2 cellular contexts compared by ENCODE assay signal in the genomic region with DNA sequence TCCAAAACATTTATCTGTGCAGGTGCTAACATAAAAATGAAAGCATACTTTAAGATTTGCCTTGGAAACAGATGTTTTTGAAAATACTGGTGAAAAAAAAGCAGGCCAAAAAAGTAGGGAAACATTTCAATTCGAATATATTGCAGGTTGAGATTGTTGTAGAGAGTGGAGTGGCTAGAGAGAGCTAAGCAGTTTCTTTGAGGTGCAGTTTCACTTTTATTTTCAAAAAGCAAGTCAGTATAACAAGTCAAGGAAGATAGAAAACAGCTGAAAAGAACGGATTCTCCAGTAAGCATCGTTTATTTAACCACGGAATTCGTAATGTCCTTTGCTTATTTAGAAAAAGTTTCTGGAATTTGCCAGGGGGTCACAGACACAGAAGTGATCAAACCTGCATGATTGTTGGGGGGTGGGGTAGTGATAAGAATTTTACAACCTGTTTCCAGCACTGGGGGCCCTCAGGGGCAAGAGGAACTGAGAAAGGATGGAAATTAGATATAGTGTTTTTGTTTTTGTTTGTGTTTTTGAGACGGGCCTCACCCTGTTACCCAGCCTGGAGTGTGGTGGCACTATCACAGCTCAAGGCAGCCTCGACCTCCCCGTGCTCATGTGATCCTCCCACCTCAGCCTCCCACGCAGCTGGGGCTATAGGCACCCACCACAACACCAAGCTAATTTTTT.
TF ChIP-seq lines count a peak whose summit lies in the region.

No MANE protein-coding gene starts in this region.

TF ChIP-seq in H1, 55 proteins besides CTCF, POLR2A, EP300 and RAD21:
- no peak for TF ChIP-seq CREB1 (IDR thresholded peaks at IDR 0.05)
- no peak for TF ChIP-seq RNF2 (IDR thresholded peaks at IDR 0.05; ENCODE audit: borderline replicate concordance, low read depth, low read length, missing control alignments, poor library complexity, severe bottlenecking)
- no peak for TF ChIP-seq TAF7 (optimal IDR thresholded peaks at IDR 0.05; ENCODE audit: borderline replicate concordance, low read depth, low read length)
- no peak for TF ChIP-seq FOSL1 (IDR thresholded peaks at IDR 0.05; ENCODE audit: insufficient read depth, low read depth, low read length)
- no peak for TF ChIP-seq SIN3A (conservative IDR thresholded peaks at IDR 0.05 in 1 of 2, IDR thresholded peaks at IDR 0.05 in 1 of 2; ENCODE audit: low read depth in 1 of 2, low read length in 2 of 2)
- no peak for TF ChIP-seq MAFK (IDR thresholded peaks at IDR 0.05; ENCODE audit: low read depth, low read length)
TF ChIP-seq in H1: peak in this region for 0.

TF ChIP-seq in GM23338, 12 proteins besides CTCF, POLR2A, EP300 and RAD21:
- TF ChIP-seq JUNB (IDR thresholded peaks at IDR 0.05; ENCODE audit: unreplicated experiment) (no peak), CREB1 (CRISPR knock-in tag; IDR thresholded peaks at IDR 0.05; ENCODE audit: low read depth) (no peak), NANOG (IDR thresholded peaks at IDR 0.05; ENCODE audit: borderline replicate concordance) (no peak), POLR2AphosphoS5 (IDR thresholded peaks at IDR 0.05; ENCODE audit: low read depth) (no peak), EZH2phosphoT487 (IDR thresholded peaks at IDR 0.05; ENCODE audit: unreplicated experiment) (no peak), ZNF114 (CRISPR knock-in tag; IDR thresholded peaks at IDR 0.05) (no peak), EZH2 (IDR thresholded peaks at IDR 0.05; ENCODE audit: low read depth, unreplicated experiment) (no peak)
- TF ChIP-seq, protein P1, sequence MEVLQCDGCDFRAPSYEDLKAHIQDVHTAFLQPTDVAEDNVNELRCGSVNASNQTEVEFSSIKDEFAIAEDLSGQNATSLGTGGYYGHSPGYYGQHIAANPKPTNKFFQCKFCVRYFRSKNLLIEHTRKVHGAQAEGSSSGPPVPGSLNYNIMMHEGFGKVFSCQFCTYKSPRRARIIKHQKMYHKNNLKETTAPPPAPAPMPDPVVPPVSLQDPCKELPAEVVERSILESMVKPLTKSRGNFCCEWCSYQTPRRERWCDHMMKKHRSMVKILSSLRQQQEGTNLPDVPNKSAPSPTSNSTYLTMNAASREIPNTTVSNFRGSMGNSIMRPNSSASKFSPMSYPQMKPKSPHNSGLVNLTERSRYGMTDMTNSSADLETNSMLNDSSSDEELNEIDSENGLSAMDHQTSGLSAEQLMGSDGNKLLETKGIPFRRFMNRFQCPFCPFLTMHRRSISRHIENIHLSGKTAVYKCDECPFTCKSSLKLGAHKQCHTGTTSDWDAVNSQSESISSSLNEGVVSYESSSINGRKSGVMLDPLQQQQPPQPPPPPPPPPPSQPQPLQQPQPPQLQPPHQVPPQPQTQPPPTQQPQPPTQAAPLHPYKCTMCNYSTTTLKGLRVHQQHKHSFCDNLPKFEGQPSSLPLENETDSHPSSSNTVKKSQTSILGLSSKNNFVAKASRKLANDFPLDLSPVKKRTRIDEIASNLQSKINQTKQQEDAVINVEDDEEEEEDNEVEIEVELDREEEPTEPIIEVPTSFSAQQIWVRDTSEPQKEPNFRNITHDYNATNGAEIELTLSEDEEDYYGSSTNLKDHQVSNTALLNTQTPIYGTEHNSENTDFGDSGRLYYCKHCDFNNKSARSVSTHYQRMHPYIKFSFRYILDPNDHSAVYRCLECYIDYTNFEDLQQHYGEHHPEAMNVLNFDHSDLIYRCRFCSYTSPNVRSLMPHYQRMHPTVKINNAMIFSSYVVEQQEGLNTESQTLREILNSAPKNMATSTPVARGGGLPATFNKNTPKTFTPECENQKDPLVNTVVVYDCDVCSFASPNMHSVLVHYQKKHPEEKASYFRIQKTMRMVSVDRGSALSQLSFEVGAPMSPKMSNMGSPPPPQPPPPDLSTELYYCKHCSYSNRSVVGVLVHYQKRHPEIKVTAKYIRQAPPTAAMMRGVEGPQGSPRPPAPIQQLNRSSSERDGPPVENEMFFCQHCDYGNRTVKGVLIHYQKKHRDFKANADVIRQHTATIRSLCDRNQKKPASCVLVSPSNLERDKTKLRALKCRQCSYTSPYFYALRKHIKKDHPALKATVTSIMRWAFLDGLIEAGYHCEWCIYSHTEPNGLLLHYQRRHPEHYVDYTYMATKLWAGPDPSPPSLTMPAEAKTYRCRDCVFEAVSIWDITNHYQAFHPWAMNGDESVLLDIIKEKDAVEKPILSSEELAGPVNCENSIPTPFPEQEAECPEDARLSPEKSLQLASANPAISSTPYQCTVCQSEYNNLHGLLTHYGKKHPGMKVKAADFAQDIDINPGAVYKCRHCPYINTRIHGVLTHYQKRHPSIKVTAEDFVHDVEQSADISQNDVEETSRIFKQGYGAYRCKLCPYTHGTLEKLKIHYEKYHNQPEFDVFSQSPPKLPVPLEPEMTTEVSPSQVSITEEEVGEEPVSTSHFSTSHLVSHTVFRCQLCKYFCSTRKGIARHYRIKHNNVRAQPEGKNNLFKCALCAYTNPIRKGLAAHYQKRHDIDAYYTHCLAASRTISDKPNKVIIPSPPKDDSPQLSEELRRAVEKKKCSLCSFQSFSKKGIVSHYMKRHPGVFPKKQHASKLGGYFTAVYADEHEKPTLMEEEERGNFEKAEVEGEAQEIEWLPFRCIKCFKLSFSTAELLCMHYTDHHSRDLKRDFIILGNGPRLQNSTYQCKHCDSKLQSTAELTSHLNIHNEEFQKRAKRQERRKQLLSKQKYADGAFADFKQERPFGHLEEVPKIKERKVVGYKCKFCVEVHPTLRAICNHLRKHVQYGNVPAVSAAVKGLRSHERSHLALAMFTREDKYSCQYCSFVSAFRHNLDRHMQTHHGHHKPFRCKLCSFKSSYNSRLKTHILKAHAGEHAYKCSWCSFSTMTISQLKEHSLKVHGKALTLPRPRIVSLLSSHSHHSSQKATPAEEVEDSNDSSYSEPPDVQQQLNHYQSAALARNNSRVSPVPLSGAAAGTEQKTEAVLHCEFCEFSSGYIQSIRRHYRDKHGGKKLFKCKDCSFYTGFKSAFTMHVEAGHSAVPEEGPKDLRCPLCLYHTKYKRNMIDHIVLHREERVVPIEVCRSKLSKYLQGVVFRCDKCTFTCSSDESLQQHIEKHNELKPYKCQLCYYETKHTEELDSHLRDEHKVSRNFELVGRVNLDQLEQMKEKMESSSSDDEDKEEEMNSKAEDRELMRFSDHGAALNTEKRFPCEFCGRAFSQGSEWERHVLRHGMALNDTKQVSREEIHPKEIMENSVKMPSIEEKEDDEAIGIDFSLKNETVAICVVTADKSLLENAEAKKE (CRISPR knock-in tag; IDR thresholded peaks at IDR 0.05) = no peak
- TF ChIP-seq, protein P2, sequence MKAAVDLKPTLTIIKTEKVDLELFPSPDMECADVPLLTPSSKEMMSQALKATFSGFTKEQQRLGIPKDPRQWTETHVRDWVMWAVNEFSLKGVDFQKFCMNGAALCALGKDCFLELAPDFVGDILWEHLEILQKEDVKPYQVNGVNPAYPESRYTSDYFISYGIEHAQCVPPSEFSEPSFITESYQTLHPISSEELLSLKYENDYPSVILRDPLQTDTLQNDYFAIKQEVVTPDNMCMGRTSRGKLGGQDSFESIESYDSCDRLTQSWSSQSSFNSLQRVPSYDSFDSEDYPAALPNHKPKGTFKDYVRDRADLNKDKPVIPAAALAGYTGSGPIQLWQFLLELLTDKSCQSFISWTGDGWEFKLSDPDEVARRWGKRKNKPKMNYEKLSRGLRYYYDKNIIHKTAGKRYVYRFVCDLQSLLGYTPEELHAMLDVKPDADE (IDR thresholded peaks at IDR 0.05) = no peak
